ENCODE assay signal across 1 cellular context in the genomic region with DNA sequence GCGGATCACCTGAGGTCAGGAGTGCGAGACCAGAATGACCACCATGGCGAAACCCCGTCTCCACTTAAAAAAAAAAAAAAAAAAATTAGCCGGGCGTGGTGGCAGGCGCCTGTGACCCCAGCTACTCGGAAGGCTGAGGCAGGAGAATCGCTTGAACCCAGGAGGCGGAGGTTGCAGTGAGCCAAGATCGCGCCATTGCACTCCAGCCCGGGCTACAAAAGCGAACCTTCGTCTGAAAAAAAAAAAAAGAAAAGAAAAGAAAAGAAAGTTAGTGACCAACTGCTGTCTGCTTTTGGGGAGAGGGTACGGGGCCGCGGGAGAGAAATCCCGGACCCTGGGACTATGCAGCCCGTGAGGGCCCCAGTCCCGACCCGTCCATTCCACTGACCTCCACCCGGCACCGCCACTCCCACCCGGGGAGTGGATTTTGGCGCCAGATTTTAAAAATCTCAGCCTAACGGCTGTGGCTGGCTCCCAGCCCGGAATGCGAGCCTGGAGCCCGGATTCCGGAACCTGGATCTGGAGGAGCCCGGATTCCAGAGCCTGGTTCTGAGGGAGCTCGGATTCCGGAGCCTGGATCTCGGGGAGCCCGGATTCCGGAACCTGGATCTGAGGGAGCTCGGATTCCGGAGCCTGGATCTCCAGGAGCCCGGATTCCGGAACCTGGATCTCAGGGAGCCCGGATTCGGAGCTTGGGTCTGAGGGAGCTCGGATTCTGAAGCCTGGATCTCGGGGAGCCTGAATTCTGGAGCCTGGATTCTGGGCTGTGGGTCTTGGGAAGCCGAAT.
A peak's percentile ranks its signal among the peaks of the same experiment; 100 is the strongest.
TF ChIP-seq lines count a peak whose summit lies in the region.

No MANE protein-coding gene starts in this region.

TF ChIP-seq in GM12878, 131 proteins besides CTCF, POLR2A, EP300 and RAD21:
- TF ChIP-seq, protein P1, sequence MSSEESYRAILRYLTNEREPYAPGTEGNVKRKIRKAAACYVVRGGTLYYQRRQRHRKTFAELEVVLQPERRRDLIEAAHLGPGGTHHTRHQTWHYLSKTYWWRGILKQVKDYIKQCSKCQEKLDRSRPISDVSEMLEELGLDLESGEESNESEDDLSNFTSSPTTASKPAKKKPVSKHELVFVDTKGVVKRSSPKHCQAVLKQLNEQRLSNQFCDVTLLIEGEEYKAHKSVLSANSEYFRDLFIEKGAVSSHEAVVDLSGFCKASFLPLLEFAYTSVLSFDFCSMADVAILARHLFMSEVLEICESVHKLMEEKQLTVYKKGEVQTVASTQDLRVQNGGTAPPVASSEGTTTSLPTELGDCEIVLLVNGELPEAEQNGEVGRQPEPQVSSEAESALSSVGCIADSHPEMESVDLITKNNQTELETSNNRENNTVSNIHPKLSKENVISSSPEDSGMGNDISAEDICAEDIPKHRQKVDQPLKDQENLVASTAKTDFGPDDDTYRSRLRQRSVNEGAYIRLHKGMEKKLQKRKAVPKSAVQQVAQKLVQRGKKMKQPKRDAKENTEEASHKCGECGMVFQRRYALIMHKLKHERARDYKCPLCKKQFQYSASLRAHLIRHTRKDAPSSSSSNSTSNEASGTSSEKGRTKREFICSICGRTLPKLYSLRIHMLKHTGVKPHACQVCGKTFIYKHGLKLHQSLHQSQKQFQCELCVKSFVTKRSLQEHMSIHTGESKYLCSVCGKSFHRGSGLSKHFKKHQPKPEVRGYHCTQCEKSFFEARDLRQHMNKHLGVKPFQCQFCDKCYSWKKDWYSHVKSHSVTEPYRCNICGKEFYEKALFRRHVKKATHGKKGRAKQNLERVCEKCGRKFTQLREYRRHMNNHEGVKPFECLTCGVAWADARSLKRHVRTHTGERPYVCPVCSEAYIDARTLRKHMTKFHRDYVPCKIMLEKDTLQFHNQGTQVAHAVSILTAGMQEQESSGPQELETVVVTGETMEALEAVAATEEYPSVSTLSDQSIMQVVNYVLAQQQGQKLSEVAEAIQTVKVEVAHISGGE (CRISPR knock-in tag; IDR thresholded peaks at IDR 0.05): no peak
- TF ChIP-seq IKZF2 (IDR thresholded peaks at IDR 0.05) (peak; percentile 26 to 35; a peak in 2 of 4 replicates), MTA3 (IDR thresholded peaks at IDR 0.05; ENCODE audit: borderline replicate concordance, low read length) (no peak), EED (IDR thresholded peaks at IDR 0.05; ENCODE audit: low read depth) (peak; percentile 72), IKZF1 (conservative IDR thresholded peaks at IDR 0.05) (peak; percentile 13)
- TF ChIP-seq, protein P2, sequence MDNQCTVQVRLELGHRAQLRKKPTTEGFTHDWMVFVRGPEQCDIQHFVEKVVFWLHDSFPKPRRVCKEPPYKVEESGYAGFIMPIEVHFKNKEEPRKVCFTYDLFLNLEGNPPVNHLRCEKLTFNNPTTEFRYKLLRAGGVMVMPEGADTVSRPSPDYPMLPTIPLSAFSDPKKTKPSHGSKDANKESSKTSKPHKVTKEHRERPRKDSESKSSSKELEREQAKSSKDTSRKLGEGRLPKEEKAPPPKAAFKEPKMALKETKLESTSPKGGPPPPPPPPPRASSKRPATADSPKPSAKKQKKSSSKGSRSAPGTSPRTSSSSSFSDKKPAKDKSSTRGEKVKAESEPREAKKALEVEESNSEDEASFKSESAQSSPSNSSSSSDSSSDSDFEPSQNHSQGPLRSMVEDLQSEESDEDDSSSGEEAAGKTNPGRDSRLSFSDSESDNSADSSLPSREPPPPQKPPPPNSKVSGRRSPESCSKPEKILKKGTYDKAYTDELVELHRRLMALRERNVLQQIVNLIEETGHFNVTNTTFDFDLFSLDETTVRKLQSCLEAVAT (IDR thresholded peaks at IDR 0.05): 0 out of 2 replicates have a peak, but pooled peaks have one; percentile 52
